Comparison of ENCODE assay signal across 29 cellular contexts in the genomic region with DNA sequence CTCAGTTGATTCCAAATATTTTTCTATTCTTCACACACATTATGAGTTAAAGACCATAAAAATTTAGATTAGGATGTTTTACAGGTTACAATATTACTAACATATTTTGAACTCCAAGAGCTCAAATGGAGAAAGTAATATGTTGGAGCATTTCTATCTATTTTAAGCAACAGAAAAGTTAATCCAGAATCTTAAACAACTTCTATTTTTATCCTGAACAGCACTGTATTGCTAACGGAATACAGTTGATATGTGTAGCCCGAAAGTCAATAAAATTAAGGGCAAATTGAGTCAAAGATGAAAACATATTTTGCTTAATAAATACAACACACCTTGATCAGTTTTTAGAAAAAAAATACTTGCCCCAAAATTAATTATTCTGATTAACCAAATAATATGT.
"Had no signal": no experiment of that assay in that cellular context is flagged by ENCODE, and none has a peak within 500 bp of the region (broad histone marks: within the 10 kb centered on the region; RNA-seq: fewer than 3 reads in every experiment).

No MANE protein-coding gene starts in this region.

- H3K4me1 Mint-ChIP-seq: activated CD4-positive, alpha-beta memory T cell treated with anti-CD3 and anti-CD28 coated beads, Interleukin-2, amount 10 ng/mL, durations not matched to agents 7 days and 5 days; activated CD4-positive, alpha-beta T cell treated with anti-CD3 and anti-CD28 coated beads, Interleukin-2, amount 10 ng/mL, durations not matched to agents 7 days and 5 days; activated naive CD4-positive, alpha-beta T cell treated with anti-CD3 and anti-CD28 coated beads, Interleukin-2, amount 50 U/mL, for 24 hours; activated naive CD8-positive, alpha-beta T cell treated with anti-CD3 and anti-CD28 coated beads, Interleukin-2, amount 50 U/mL, for 24 hours; central memory CD8-positive, alpha-beta T cell had no signal

- H3K27ac ChIP-seq: left lung, lower lobe of right lung, neutrophil, ovary, prostate gland, spleen, transverse colon had no signal

- H3K4me1 ChIP-seq: left lung, lower lobe of right lung, prostate gland, spleen, transverse colon had no signal

- H3K27me3 Mint-ChIP-seq: activated CD4-positive, alpha-beta memory T cell treated with anti-CD3 and anti-CD28 coated beads, Interleukin-2, amount 10 ng/mL, durations not matched to agents 7 days and 5 days; activated CD4-positive, alpha-beta T cell treated with anti-CD3 and anti-CD28 coated beads, Interleukin-2, amount 10 ng/mL, durations not matched to agents 7 days and 5 days; activated naive CD4-positive, alpha-beta T cell treated with anti-CD3 and anti-CD28 coated beads, Interleukin-2, amount 50 U/mL, for 24 hours; activated naive CD8-positive, alpha-beta T cell treated with anti-CD3 and anti-CD28 coated beads, Interleukin-2, amount 50 U/mL, for 24 hours; activated T-cell treated with anti-CD3 and anti-CD28 coated beads, Interleukin-2, amount 50 U/mL, for 24 hours; central memory CD8-positive, alpha-beta T cell; natural killer cell treated with Interleukin-12 subunit alpha and Interleukin-12 subunit beta and Interleukin-15 and Interleukin-18, amount 100 ng/mL, for 72 hours had no signal

- H3K27ac Mint-ChIP-seq: activated CD4-positive, alpha-beta memory T cell treated with anti-CD3 and anti-CD28 coated beads, Interleukin-2, amount 10 ng/mL, durations not matched to agents 7 days and 5 days; activated CD4-positive, alpha-beta T cell treated with anti-CD3 and anti-CD28 coated beads, Interleukin-2, amount 10 ng/mL, durations not matched to agents 7 days and 5 days; activated naive CD4-positive, alpha-beta T cell treated with anti-CD3 and anti-CD28 coated beads, Interleukin-2, amount 50 U/mL, for 24 hours; activated naive CD8-positive, alpha-beta T cell treated with anti-CD3 and anti-CD28 coated beads, Interleukin-2, amount 50 U/mL, for 24 hours; activated T-cell treated with anti-CD3 and anti-CD28 coated beads, Interleukin-2, amount 50 U/mL, for 24 hours; natural killer cell treated with Interleukin-12 subunit alpha and Interleukin-12 subunit beta and Interleukin-15 and Interleukin-18, amount 100 ng/mL, for 72 hours; T-helper 1 cell treated with Interleukin-12 subunit alpha and Interleukin-12 subunit beta and Interleukin-4 antibody, amounts not matched to agents 30 μg/mL and 1 μg/mL, for 36 hours had no signal

- H3K27me3 ChIP-seq: left lung, neutrophil, ovary, spleen, transverse colon had no signal

- H3K36me3 ChIP-seq: left lung, lower lobe of right lung, neutrophil, ovary, prostate gland, spleen, transverse colon had no signal

- H3K36me3 Mint-ChIP-seq: activated naive CD4-positive, alpha-beta T cell treated with anti-CD3 and anti-CD28 coated beads, Interleukin-2, amount 50 U/mL, for 24 hours; natural killer cell treated with Interleukin-12 subunit alpha and Interleukin-12 subunit beta and Interleukin-15 and Interleukin-18, amount 100 ng/mL, for 72 hours had no signal

- H3K9me3 Mint-ChIP-seq: activated CD4-positive, alpha-beta memory T cell treated with anti-CD3 and anti-CD28 coated beads, Interleukin-2, amount 10 ng/mL, durations not matched to agents 7 days and 5 days; activated CD4-positive, alpha-beta T cell treated with anti-CD3 and anti-CD28 coated beads, Interleukin-2, amount 10 ng/mL, durations not matched to agents 7 days and 5 days; activated naive CD4-positive, alpha-beta T cell treated with anti-CD3 and anti-CD28 coated beads, Interleukin-2, amount 50 U/mL, for 24 hours; activated T-cell treated with anti-CD3 and anti-CD28 coated beads, Interleukin-2, amount 50 U/mL, for 24 hours; central memory CD8-positive, alpha-beta T cell; natural killer cell treated with Interleukin-12 subunit alpha and Interleukin-12 subunit beta and Interleukin-15 and Interleukin-18, amount 100 ng/mL, for 72 hours had no signal

- DNase-seq: activated CD4-positive, alpha-beta memory T cell treated with anti-CD3 and anti-CD28 coated beads, Interleukin-2, amount 10 ng/mL, durations not matched to agents 7 days and 5 days; activated CD4-positive, alpha-beta T cell treated with anti-CD3 and anti-CD28 coated beads for 1 hour; activated CD4-positive, alpha-beta T cell treated with anti-CD3 and anti-CD28 coated beads, Interleukin-2, amount 10 ng/mL, durations not matched to agents 7 days and 5 days; activated CD8-positive, alpha-beta memory T cell treated with anti-CD3 and anti-CD28 coated beads, Interleukin-2, amount 50 U/mL, for 48 hours; activated gamma-delta T cell; activated naive CD8-positive, alpha-beta T cell treated with anti-CD3 and anti-CD28 coated beads, Interleukin-2, amount 50 U/mL, for 24 hours; activated T-cell treated with anti-CD3 and anti-CD28 coated beads, Interleukin-2, amount 50 U/mL, for 24 hours; amygdala; dermis blood vessel endothelial cell; effector CD4-positive, alpha-beta T cell; left lung; lower lobe of right lung; mesendoderm; mucosa of descending colon; ovary; spleen; stimulated activated CD4-positive, alpha-beta T cell treated with anti-CD3 and anti-CD28 coated beads, Interleukin-2, amount 100 ng/mL, for 48 hours; stimulated activated naive CD4-positive, alpha-beta T cell treated with Interleukin-2 at 50 U/mL for 16 hours; T-helper 9 cell; transverse colon had no signal

- H3K4me3 Mint-ChIP-seq: activated CD4-positive, alpha-beta memory T cell treated with anti-CD3 and anti-CD28 coated beads, Interleukin-2, amount 10 ng/mL, durations not matched to agents 7 days and 5 days; activated CD4-positive, alpha-beta T cell treated with anti-CD3 and anti-CD28 coated beads, Interleukin-2, amount 10 ng/mL, durations not matched to agents 7 days and 5 days; activated naive CD4-positive, alpha-beta T cell treated with anti-CD3 and anti-CD28 coated beads, Interleukin-2, amount 50 U/mL, for 24 hours; activated naive CD8-positive, alpha-beta T cell treated with anti-CD3 and anti-CD28 coated beads, Interleukin-2, amount 50 U/mL, for 24 hours; activated T-cell treated with anti-CD3 and anti-CD28 coated beads, Interleukin-2, amount 50 U/mL, for 24 hours; central memory CD8-positive, alpha-beta T cell; natural killer cell treated with Interleukin-12 subunit alpha and Interleukin-12 subunit beta and Interleukin-15 and Interleukin-18, amount 100 ng/mL, for 72 hours; T-helper 1 cell treated with Interleukin-12 subunit alpha and Interleukin-12 subunit beta and Interleukin-4 antibody, amounts not matched to agents 30 μg/mL and 1 μg/mL, for 36 hours had no signal

- FAIRE-seq: endometrium, frontal cortex, urothelium cell line had no signal

- ATAC-seq: activated naive CD8-positive, alpha-beta T cell treated with anti-CD3 and anti-CD28 coated beads, Interleukin-2, amount 50 U/mL, for 24 hours; left lung; lower lobe of right lung; mucosa of descending colon; natural killer cell treated with Interleukin-12 subunit alpha and Interleukin-12 subunit beta and Interleukin-15 and Interleukin-18, amount 100 ng/mL, for 72 hours had no signal

- H3K4me3 ChIP-seq: left lung, lower lobe of right lung, mucosa of descending colon, ovary, prostate gland, spleen, transverse colon had no signal
